Comparison of ENCODE assay signal across 8 cellular contexts in genomic region chr20:32155017-32155965, GRCh38. TPM values are rescaled to one million over a fixed set of nuclear protein-coding genes. Genes with fewer than 3 reads are reported as not detected.
DNase-seq lines count a peak whose midpoint lies in the region; ATAC-seq and TF ChIP-seq lines count a peak whose summit lies in the region.

No MANE protein-coding gene starts in this region.

- TF ChIP-seq CTCF in MM.1S (IDR thresholded peaks at IDR 0.05; ENCODE audit: low read length) = peak; percentile 11
- TF ChIP-seq CTCF in right lobe of liver (IDR thresholded peaks at IDR 0.05) = peak in 2 of 4 donors; percentile 24 to 37

- H3K27me3 Mint-ChIP-seq in T-helper 17 cell = no peaks in the 10 kb centered on the region
- no peaks in the 10 kb centered on the region for H3K27me3 Mint-ChIP-seq in stimulated activated naive B cell treated with anti-CD40 and anti-IgM and Interleukin-4, amounts not matched to agents 10 μg/mL and 1 μg/mL and 100 μg/mL, for 72 hours

- no peak overlapping the region for H3K9ac ChIP-seq in MM.1S (ENCODE audit: low read length)

- no peak overlapping the region for H3K4me3 ChIP-seq in MM.1S (ENCODE audit: low read length)
- no peak overlapping the region for H3K4me3 ChIP-seq in right lobe of liver

- H3K36me3 ChIP-seq in MM.1S (replicated peaks; ENCODE audit: insufficient read depth, low read length) (no peaks in the 10 kb centered on the region), right lobe of liver (peaks cover 0 to 69% (median 19%) of the 10 kb centered on the region in 4 donors)

- H3K4me2 ChIP-seq in MM.1S (ENCODE audit: low read depth, low read length) = no peak overlapping the region

- H3K36me3 Mint-ChIP-seq in T-helper 17 cell (ENCODE audit: low read depth) = peaks cover 8% of the 10 kb centered on the region
- peaks cover 44 to 66% of the 10 kb centered on the region in 2 donors for H3K36me3 Mint-ChIP-seq in stimulated activated naive B cell treated with anti-CD40 and anti-IgM and Interleukin-4, amounts not matched to agents 10 μg/mL and 1 μg/mL and 100 μg/mL, for 72 hours

- H3K4me3 Mint-ChIP-seq in T-helper 17 cell = no peak overlapping the region
- peak overlapping the region; percentile 4 to 50 for H3K4me3 Mint-ChIP-seq in stimulated activated naive B cell treated with anti-CD40 and anti-IgM and Interleukin-4, amounts not matched to agents 10 μg/mL and 1 μg/mL and 100 μg/mL, for 72 hours

- H3K27ac Mint-ChIP-seq in T-helper 17 cell = no peak overlapping the region
- peak overlapping the region; percentile 92 for H3K27ac Mint-ChIP-seq in stimulated activated naive B cell treated with anti-CD40 and anti-IgM and Interleukin-4, amounts not matched to agents 10 μg/mL and 1 μg/mL and 100 μg/mL, for 72 hours

- no peaks in the 10 kb centered on the region for H3K79me2 ChIP-seq in MM.1S (ENCODE audit: low read length)

- no peak overlapping the region for H2AFZ ChIP-seq in MM.1S (ENCODE audit: low read length)

- H3K4me1 ChIP-seq in MM.1S (ENCODE audit: low read length) (no peaks in the 10 kb centered on the region), right lobe of liver (peaks cover 0 to 13% (median 5%) of the 10 kb centered on the region in 4 donors)

- H3K9me2 ChIP-seq in MM.1S (replicated peaks; ENCODE audit: insufficient read depth, low read length) = no peaks in the 10 kb centered on the region

- TF ChIP-seq POLR2A in right lobe of liver (IDR thresholded peaks at IDR 0.05) = no peak

- peak; percentile 64 for DNase-seq in SIG-M5 treated with dmso at 0.1 percent for 504 hours (lab: John Stamatoyannopoulos, UW; ENCODE audit: unreplicated experiment)
- no peak for DNase-seq in SIG-M5 (lab: John Stamatoyannopoulos, UW)
- no peak for DNase-seq in MM.1S
- no peak for DNase-seq in T-helper 17 cell
- DNase-seq in dermis microvascular lymphatic vessel endothelial cell (ENCODE audit: low read depth in 2 of 2) = peak; percentile 84 to 90
- peak; percentile 83 to 93 (median 92) for DNase-seq in right lobe of liver
- peak; percentile 17 for DNase-seq in stimulated activated naive B cell treated with anti-CD40 and anti-IgM and Interleukin-4, amounts not matched to agents 10 μg/mL and 1 μg/mL and 100 μg/mL, for 72 hours

- 21% methylated on average over 5 of the region's 11 CpGs for WGBS in right lobe of liver (ENCODE audit: insufficient coverage, low coverage, low lambda C conversion rate, missing lambda C conversion rate)

- H3K27me3 ChIP-seq in MM.1S (replicated peaks; ENCODE audit: insufficient read depth, low read length) (no peaks in the 10 kb centered on the region), right lobe of liver (no peaks in the 10 kb centered on the region)

- H3K4me1 Mint-ChIP-seq in T-helper 17 cell = peaks cover 7% of the 10 kb centered on the region
- peaks cover 10 to 15% of the 10 kb centered on the region in 2 donors for H3K4me1 Mint-ChIP-seq in stimulated activated naive B cell treated with anti-CD40 and anti-IgM and Interleukin-4, amounts not matched to agents 10 μg/mL and 1 μg/mL and 100 μg/mL, for 72 hours

- H4K20me1 ChIP-seq in MM.1S (ENCODE audit: insufficient read depth, low read length) = no peaks in the 10 kb centered on the region

- H3K27ac ChIP-seq in MM.1S (ENCODE audit: low read length) (no peak overlapping the region), right lobe of liver (peak overlapping the region; percentile 21 to 50 (median 39))

- H3K9me3 ChIP-seq in MM.1S (replicated peaks; ENCODE audit: insufficient read depth, low read length) (no peaks in the 10 kb centered on the region), T-helper 17 cell (ENCODE audit: control insufficient read depth, low read length, poor library complexity, severe bottlenecking) (no peaks in the 10 kb centered on the region), right lobe of liver (no peaks in the 10 kb centered on the region)

- intact Hi-C loops in right lobe of liver (cut with DNase I) = loop anchor here in 1 of 2 donors (10.0 kb wide), 1 partner anchor 70 kb away; no protein-coding TSS in a partner anchor

- ATAC-seq in T-helper 17 cell (peak; percentile 59), right lobe of liver (peak; percentile 88 to 96 (median 95)), HG02938 (IDR thresholded peaks at IDR 0.05; ENCODE audit: unreplicated experiment) (no peak)
- ATAC-seq in stimulated activated naive B cell treated with anti-CD40 and anti-IgM and Interleukin-4, amounts not matched to agents 10 μg/mL and 1 μg/mL and 100 μg/mL, for 72 hours (replicated peaks) = peak; percentile 75 to 78

- H3F3A ChIP-seq in MM.1S (ENCODE audit: insufficient read depth, low read length) = no peaks in the 10 kb centered on the region; the same call in 1 of the 2 replicates

- H3K9me3 Mint-ChIP-seq in stimulated activated naive B cell treated with anti-CD40 and anti-IgM and Interleukin-4, amounts not matched to agents 10 μg/mL and 1 μg/mL and 100 μg/mL, for 72 hours = no peaks in the 10 kb centered on the region

RNA-seq across cellular contexts. Expression of gene TM9SF4, which starts 45.8 kb away (rescaled TPM):
- 10 to 100 TPM; 41.2 to 42.4 TPM for total RNA-seq in T-helper 17 cell
- total RNA-seq in dermis microvascular lymphatic vessel endothelial cell = 16.7 and 27.3 TPM in 2 replicates
- 10 to 100 TPM; 26.9 to 33.9 (median 30.5) TPM for total RNA-seq in right lobe of liver

RNA-seq across cellular contexts. Expression of gene PLAGL2, which starts 52.3 kb away (rescaled TPM):
- total RNA-seq in T-helper 17 cell = 10 to 100 TPM; 14.9 to 18.9 TPM
- total RNA-seq in dermis microvascular lymphatic vessel endothelial cell = 2.3 and 3.5 TPM in 2 replicates
- 1 to 10 TPM; 1.5 to 3.1 (median 2.4) TPM for total RNA-seq in right lobe of liver

RNA-seq across cellular contexts. Expression of gene POFUT1, which starts 52.4 kb away (rescaled TPM):
- total RNA-seq in T-helper 17 cell (10 to 100 TPM; 11.1 to 13.6 TPM), dermis microvascular lymphatic vessel endothelial cell (26.7 and 42.9 TPM in 2 replicates), right lobe of liver (10 to 100 TPM; 24.2 to 40.2 (median 28.7) TPM)

Comparison
In these comparisons a context has a peak if more than half of its experiments do, and no peak if none do; other contexts are left out.
1. DNase-seq: peak in SIG-M5 treated with dmso at 0.1 percent for 504 hours (single experiment), dermis microvascular lymphatic vessel endothelial cell (2 of 2), right lobe of liver (3 of 3) and stimulated activated naive B cell treated with anti-CD40 and anti-IgM and Interleukin-4, amounts not matched to agents 10 μg/mL and 1 μg/mL and 100 μg/mL, for 72 hours (single experiment); none in SIG-M5 (single experiment), MM.1S (single experiment) and T-helper 17 cell (0 of 3).